Comparison of ENCODE assay signal across 8 cellular contexts in the genomic region with DNA sequence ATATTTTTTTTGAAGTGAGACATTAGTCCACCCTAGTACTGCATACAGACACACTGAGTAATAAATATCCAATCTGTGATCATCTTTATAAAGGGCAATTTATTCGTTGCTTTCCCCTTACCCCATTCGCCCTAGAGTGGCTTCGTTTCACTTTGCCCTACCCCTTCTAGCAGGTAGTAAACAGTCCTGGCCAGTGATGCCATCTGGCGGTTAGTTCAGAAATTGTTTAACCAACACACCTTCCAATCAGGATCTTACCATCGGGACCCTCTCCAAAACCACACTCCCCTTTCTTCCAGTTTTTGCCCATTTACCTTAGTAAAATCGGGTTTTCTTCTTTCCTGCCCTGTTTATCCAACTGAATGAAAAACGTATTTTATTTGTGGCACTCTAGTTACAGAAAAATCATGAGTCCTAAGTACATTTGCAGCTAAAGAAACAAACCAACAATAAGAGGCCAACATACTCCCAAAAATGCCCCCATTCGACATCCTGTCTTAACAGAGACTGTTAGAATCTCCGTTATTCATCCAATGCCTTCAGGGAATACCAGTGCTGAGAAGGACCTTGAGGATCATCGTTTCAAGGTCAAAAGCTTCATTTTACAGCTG. TPM values are rescaled to one million over a fixed set of nuclear protein-coding genes. Genes with fewer than 3 reads are reported as not detected.
DNase-seq lines count a peak whose midpoint lies in the region; ATAC-seq and TF ChIP-seq lines count a peak whose summit lies in the region.

No MANE protein-coding gene starts in this region.

- H3K27ac ChIP-seq in HUES6 (ENCODE audit: low read depth, low read length) (no peak overlapping the region), OCI-LY7 (ENCODE audit: low read depth, low read length, poor library complexity, severe bottlenecking) (peak overlapping the region; percentile 5)

- ATAC-seq in GM21367 (IDR thresholded peaks at IDR 0.05; ENCODE audit: unreplicated experiment), result peak; percentile 33
- ATAC-seq in stimulated activated naive CD8-positive, alpha-beta T cell treated with anti-CD3 and anti-CD28 coated beads, Interleukin-15, amount 100 ng/mL, for 72 hours, result peak; percentile 29

- intact Hi-C loops in Caco-2 (cut with micrococcal nuclease; ENCODE audit: unreplicated experiment), result loop anchor here (1.0 to 10.0 kb wide), 6 partner anchors 69 to 567 kb away; a partner anchor contains a TSS
- intact Hi-C loops in OCI-LY7 (cut with micrococcal nuclease; ENCODE audit: unreplicated experiment), result loop anchor here (1.0 to 5.0 kb wide), 2 partner anchors 330 to 846 kb away; a partner anchor contains a TSS

- TF ChIP-seq CTCF in Caco-2 (IDR thresholded peaks at IDR 0.05; ENCODE audit: insufficient read depth in 1 of 2, low read depth in 1 of 2, low read length in 1 of 2, severe bottlenecking in 1 of 2, unreplicated experiment in 1 of 2) (peak; percentile 50 to 57), OCI-LY7 (conservative IDR thresholded peaks at IDR 0.05; ENCODE audit: low read length) (peak; percentile 88), fibroblast of mammary gland (conservative IDR thresholded peaks at IDR 0.05; ENCODE audit: control insufficient read depth, insufficient read depth, low read depth, low read length) (peak; percentile 78), nephron (IDR thresholded peaks at IDR 0.05; ENCODE audit: unreplicated experiment in 3 of 3) (peak; percentile 62 to 68 (median 62))

- no peaks in the 10 kb centered on the region for H3K9me2 ChIP-seq in OCI-LY7 (ENCODE audit: insufficient read depth, low read length)

- H3K79me2 ChIP-seq in OCI-LY7 (ENCODE audit: insufficient read depth, low read depth, low read length), result peaks cover 48% of the 10 kb centered on the region

- POLR2A ChIA-PET in Caco-2 (lab: Charles Lee), result no interaction called here
- POLR2A ChIA-PET in OCI-LY7 (lab: Charles Lee), result interaction anchor here (0.9 kb wide), 1 partner anchor 240 kb away, joined by 3 read pairs; no protein-coding TSS in a partner anchor

- H3K27ac Mint-ChIP-seq in Caco-2 (ENCODE audit: unreplicated experiment) (no peak overlapping the region), nephron (peak overlapping the region in 2 of 3 experiments; percentile 36 to 99)
- H3K27ac Mint-ChIP-seq in stimulated activated naive CD8-positive, alpha-beta T cell treated with anti-CD3 and anti-CD28 coated beads, Interleukin-15, amount 100 ng/mL, for 72 hours, result peak overlapping the region in 1 of 2 donors; percentile 66

- H3K27me3 ChIP-seq in Caco-2 (replicated peaks; ENCODE audit: control insufficient read depth, insufficient read depth, low read length) (no peaks in the 10 kb centered on the region), HUES6 (ENCODE audit: control insufficient read depth, insufficient read depth, low read length) (peaks cover 14% of the 10 kb centered on the region; the same call in 1 of the 2 replicates)

- H3K4me1 Mint-ChIP-seq in Caco-2 (ENCODE audit: low read depth, unreplicated experiment) (peaks cover 8% of the 10 kb centered on the region), nephron (peaks cover 19% of the 10 kb centered on the region)
- peaks cover 28% of the 10 kb centered on the region for H3K4me1 Mint-ChIP-seq in stimulated activated naive CD8-positive, alpha-beta T cell treated with anti-CD3 and anti-CD28 coated beads, Interleukin-15, amount 100 ng/mL, for 72 hours

- peak overlapping the region; percentile 77 for H3K4me2 ChIP-seq in OCI-LY7 (ENCODE audit: low read length)

- H3K9me3 ChIP-seq in Caco-2 (no peaks in the 10 kb centered on the region; the same call in 1 of the 2 replicates), HUES6 (ENCODE audit: control insufficient read depth, insufficient read depth, low read depth, low read length) (no peaks in the 10 kb centered on the region), OCI-LY7 (ENCODE audit: low read length) (no peaks in the 10 kb centered on the region)

- H3K9me3 Mint-ChIP-seq in Caco-2 (ENCODE audit: unreplicated experiment) (no peaks in the 10 kb centered on the region), nephron (peaks cover 2% of the 10 kb centered on the region)
- no peaks in the 10 kb centered on the region for H3K9me3 Mint-ChIP-seq in stimulated activated naive CD8-positive, alpha-beta T cell treated with anti-CD3 and anti-CD28 coated beads, Interleukin-15, amount 100 ng/mL, for 72 hours

- peaks cover 25% of the 10 kb centered on the region for H4K20me1 ChIP-seq in OCI-LY7 (ENCODE audit: insufficient read depth, low read length)

- peaks cover 3% of the 10 kb centered on the region for H3K27me3 Mint-ChIP-seq in Caco-2 (ENCODE audit: insufficient read depth, unreplicated experiment)
- H3K27me3 Mint-ChIP-seq in nephron (ENCODE audit: low read depth), result no peaks in the 10 kb centered on the region
- no peaks in the 10 kb centered on the region for H3K27me3 Mint-ChIP-seq in stimulated activated naive CD8-positive, alpha-beta T cell treated with anti-CD3 and anti-CD28 coated beads, Interleukin-15, amount 100 ng/mL, for 72 hours

- H2AFZ ChIP-seq in OCI-LY7 (ENCODE audit: low read length), result no peak overlapping the region

- H3K4me3 ChIP-seq in Caco-2 (ENCODE audit: low read depth, low read length) (no peak overlapping the region), HUES6 (ENCODE audit: low read depth, low read length) (peak overlapping the region; percentile 93; the same call in 1 of the 2 replicates), OCI-LY7 (ENCODE audit: low read depth, low read length, poor library complexity, severe bottlenecking) (peak overlapping the region; percentile 91), fibroblast of mammary gland (ENCODE audit: control insufficient read depth, low read depth, low read length) (peak overlapping the region; percentile 1)

- H3K36me3 Mint-ChIP-seq in Caco-2 (ENCODE audit: insufficient read depth, unreplicated experiment) (peaks cover 23% of the 10 kb centered on the region), nephron (ENCODE audit: low read depth) (peaks cover 31% of the 10 kb centered on the region)

- H3K36me3 ChIP-seq in Caco-2 (ENCODE audit: control insufficient read depth, insufficient read depth, low read length) (peaks cover under 1% of the 10 kb centered on the region; the same call in 1 of the 2 replicates), HUES6 (ENCODE audit: control insufficient read depth, insufficient read depth, low read length) (peaks cover 10% of the 10 kb centered on the region), OCI-LY7 (ENCODE audit: insufficient read depth, low read length) (peaks cover 27% of the 10 kb centered on the region)

- H3K4me1 ChIP-seq in Caco-2, result peaks cover 9% of the 10 kb centered on the region
- H3K4me1 ChIP-seq in HUES6 (ENCODE audit: control insufficient read depth, insufficient read depth, low read length), result peaks cover 8% of the 10 kb centered on the region; the same call in 1 of the 2 replicates
- H3K4me1 ChIP-seq in OCI-LY7 (ENCODE audit: insufficient read depth, low read length, poor library complexity, severe bottlenecking), result peaks cover 21% of the 10 kb centered on the region

- H3K4me3 Mint-ChIP-seq in Caco-2 (ENCODE audit: unreplicated experiment) (peak overlapping the region; percentile 59), nephron (peak overlapping the region; percentile 97 to 99 (median 99))
- H3K4me3 Mint-ChIP-seq in stimulated activated naive CD8-positive, alpha-beta T cell treated with anti-CD3 and anti-CD28 coated beads, Interleukin-15, amount 100 ng/mL, for 72 hours, result peak overlapping the region; percentile 91 to 93

- CTCF ChIA-PET in Caco-2 (lab: Charles Lee), result no interaction called here
- CTCF ChIA-PET in OCI-LY7 (lab: Charles Lee; ENCODE audit: unreplicated experiment), result interaction anchor here (1.0 kb wide), 1 partner anchor 729 kb away, joined by 3 read pairs; no protein-coding TSS in a partner anchor

- DNase-seq in Caco-2, result peak; percentile 69 to 74
- peak; percentile 79 for DNase-seq in OCI-LY7 (ENCODE audit: low spot score)
- peak; percentile 72 for DNase-seq in activated T-cell treated with anti-CD3 and anti-CD28 coated beads, Interleukin-2, amount 50 U/mL, for 48 hours
- peak; percentile 79 for DNase-seq in fibroblast of mammary gland (ENCODE audit: low read depth)
- peak; percentile 62 to 72 for DNase-seq in stimulated activated naive CD8-positive, alpha-beta T cell treated with anti-CD3 and anti-CD28 coated beads, Interleukin-15, amount 100 ng/mL, for 72 hours

- BruUV-seq in Caco-2 (replicated peaks; lab: Mats Ljungman, UMichigan), result no TSS peak
- BruUV-seq in OCI-LY7 (replicated peaks; lab: Mats Ljungman, UMichigan), result no TSS peak

- H3K9ac ChIP-seq in HUES6 (ENCODE audit: low read length), result no peak overlapping the region

RNA-seq across cellular contexts. Expression of a gene that starts 2.2 kb away (rescaled TPM):
- total RNA-seq in Caco-2 (2022), result 70.1 and 85.4 TPM in 2 replicates
- 55.7 and 73.1 TPM in 2 replicates for total RNA-seq in OCI-LY7 (2014; rRNA removed; shearing (Covaris generic))
- 74.6 and 77.7 TPM in 2 replicates for total RNA-seq in OCI-LY7 (2022)
